ENCODE assay signal across 21 cellular contexts in the genomic region with DNA sequence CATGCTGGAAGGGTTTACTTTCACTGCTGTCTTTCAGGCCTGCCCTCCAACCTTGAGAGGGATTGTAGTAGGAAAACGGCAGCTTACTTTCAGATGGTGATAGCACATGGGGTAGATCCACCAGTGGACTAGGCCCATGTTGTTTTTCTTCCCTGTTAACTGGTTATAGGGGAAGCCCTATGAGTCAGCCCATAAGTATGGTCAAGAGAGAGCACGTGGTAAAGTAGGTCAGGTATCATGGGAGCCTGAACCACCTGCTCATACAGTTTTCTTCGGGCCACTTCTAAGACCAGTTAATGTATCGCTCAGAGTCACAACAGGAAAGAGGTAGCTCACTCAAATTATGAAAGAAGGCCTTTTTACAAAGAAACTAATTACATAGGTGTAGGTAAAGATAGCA. TPM values are rescaled to one million over a fixed set of nuclear protein-coding genes. Genes with fewer than 3 reads are reported as not detected.
A peak's percentile ranks its signal among the peaks of the same experiment; 100 is the strongest.
DNase-seq lines count a peak whose midpoint lies in the region; ATAC-seq and TF ChIP-seq lines count a peak whose summit lies in the region.
"Had no signal": no experiment of that assay in that cellular context is flagged by ENCODE, and none has a peak within 500 bp of the region (broad histone marks: within the 10 kb centered on the region; RNA-seq: fewer than 3 reads in every experiment).

No MANE protein-coding gene starts in this region.

- no peak for TF ChIP-seq CTCF in glutamatergic neuron (IDR thresholded peaks at IDR 0.05; ENCODE audit: partially characterized antibody, unreplicated experiment)

- H3K4me3 Mint-ChIP-seq in activated T-helper 17 cell treated with anti-CD3 and anti-CD28 coated beads, Interleukin-2, amount 50 U/mL, for 72 hours, result peak overlapping the region; percentile 17
- no peak overlapping the region for H3K4me3 Mint-ChIP-seq in glutamatergic neuron (ENCODE audit: unreplicated experiment)

- no peaks in the 10 kb centered on the region for H3K9me3 Mint-ChIP-seq in activated T-helper 17 cell treated with anti-CD3 and anti-CD28 coated beads, Interleukin-2, amount 50 U/mL, for 72 hours
- peaks cover 2% of the 10 kb centered on the region for H3K9me3 Mint-ChIP-seq in glutamatergic neuron (ENCODE audit: unreplicated experiment)

- ATAC-seq in HG02610 (IDR thresholded peaks at IDR 0.05; ENCODE audit: unreplicated experiment), result peak; percentile 58
- ATAC-seq in activated T-helper 17 cell treated with anti-CD3 and anti-CD28 coated beads, Interleukin-2, amount 50 U/mL, for 72 hours (replicated peaks), result peak; percentile 87
- no peak for ATAC-seq in GM21737 (IDR thresholded peaks at IDR 0.05; ENCODE audit: unreplicated experiment)
- ATAC-seq in Right ventricle myocardium superior (ENCODE audit: poor library complexity), result no peak
- ATAC-seq: gastrocnemius medialis had no signal

- H3K27me3 Mint-ChIP-seq in activated T-helper 17 cell treated with anti-CD3 and anti-CD28 coated beads, Interleukin-2, amount 50 U/mL, for 72 hours, result no peaks in the 10 kb centered on the region
- peaks cover 2% of the 10 kb centered on the region for H3K27me3 Mint-ChIP-seq in glutamatergic neuron (ENCODE audit: unreplicated experiment)

- intact Hi-C loops in Right ventricle myocardium superior (cut with DNase I), result no loop called here

- H3K4me1 Mint-ChIP-seq in activated T-helper 17 cell treated with anti-CD3 and anti-CD28 coated beads, Interleukin-2, amount 50 U/mL, for 72 hours, result peaks cover 20% of the 10 kb centered on the region
- no peaks in the 10 kb centered on the region for H3K4me1 Mint-ChIP-seq in glutamatergic neuron (ENCODE audit: low read depth, unreplicated experiment)

- peaks cover 100% of the 10 kb centered on the region for H3K36me3 Mint-ChIP-seq in activated T-helper 17 cell treated with anti-CD3 and anti-CD28 coated beads, Interleukin-2, amount 50 U/mL, for 72 hours (ENCODE audit: low read depth)
- peaks cover 13% of the 10 kb centered on the region for H3K36me3 Mint-ChIP-seq in glutamatergic neuron (ENCODE audit: unreplicated experiment)

- peak overlapping the region; percentile 67 for H3K27ac Mint-ChIP-seq in activated T-helper 17 cell treated with anti-CD3 and anti-CD28 coated beads, Interleukin-2, amount 50 U/mL, for 72 hours
- peak overlapping the region; percentile 20 for H3K27ac Mint-ChIP-seq in glutamatergic neuron (ENCODE audit: unreplicated experiment)

- DNase-seq in A172 (ENCODE audit: low spot score) (peak; percentile 30), glutamatergic neuron (no peak), AG08395 (ENCODE audit: low spot score) (no peak), dedifferentiated amniotic fluid mesenchymal stem cell (ENCODE audit: extremely low spot score) (no peak), Right ventricle myocardium superior (no peak)
- DNase-seq: activated CD4-positive, alpha-beta T cell treated with anti-CD3 and anti-CD28 coated beads for 4 hours; activated gamma-delta T cell treated with Interleukin-2 at 50 U/mL for 16 hours; DMS79; gastrocnemius medialis; Karpas-422; left ventricle myocardium inferior; NCI-H1436; NCI-H2171; NCI-H82; SK-N-SH; stimulated activated CD4-positive, alpha-beta T cell treated with anti-CD3 and anti-CD28 coated beads, Interleukin-15, amount 100 ng/mL, for 24 hours; stimulated activated naive CD4-positive, alpha-beta T cell; transverse colon had no signal

RNA-seq across cellular contexts. Expression of gene PDK1, which starts 33.0 kb away (rescaled TPM):
- 6.0 and 9.4 TPM in 2 replicates for total RNA-seq in A172 (2014; rRNA removed; shearing (Covaris generic))
- total RNA-seq in activated T-helper 17 cell treated with anti-CD3 and anti-CD28 coated beads, Interleukin-2, amount 50 U/mL, for 72 hours, result 10 to 100 TPM; 43.9 to 95.8 TPM
- 22.0 TPM for total RNA-seq in glutamatergic neuron (ENCODE audit: unreplicated experiment)
- total RNA-seq in Right ventricle myocardium superior, result 38.3 TPM

Comparison
In these comparisons a context has a peak if more than half of its experiments do, and no peak if none do; other contexts are left out.
1. ATAC-seq: peak in HG02610 (single experiment) and activated T-helper 17 cell treated with anti-CD3 and anti-CD28 coated beads, Interleukin-2, amount 50 U/mL, for 72 hours (single experiment); none in GM21737 (single experiment) and Right ventricle myocardium superior (single experiment).